Comparison of ENCODE assay signal across 8 cellular contexts in genomic region chr1:18921506-18922251, GRCh38. TPM values are rescaled to one million over a fixed set of nuclear protein-coding genes. Genes with fewer than 3 reads are reported as not detected.
DNase-seq lines count a peak whose midpoint lies in the region; ATAC-seq and TF ChIP-seq lines count a peak whose summit lies in the region.

No MANE protein-coding gene starts in this region.

- H3K4me1 ChIP-seq in ascending aorta (peaks cover 36 to 42% of the 10 kb centered on the region in 2 donors), right cardiac atrium (ENCODE audit: control insufficient read depth, insufficient read depth, low read length) (peaks cover 24% of the 10 kb centered on the region)

- H3K9me3 ChIP-seq in ascending aorta, result no peaks in the 10 kb centered on the region
- no peaks in the 10 kb centered on the region for H3K9me3 ChIP-seq in right cardiac atrium (ENCODE audit: control insufficient read depth, low read length)

- peak; percentile 5 for TF ChIP-seq CTCF in GM10266 (IDR thresholded peaks at IDR 0.05; ENCODE audit: control insufficient read depth, insufficient read depth, low read depth, missing control alignments)
- TF ChIP-seq CTCF in ascending aorta (IDR thresholded peaks at IDR 0.05), result peak in 2 of 3 experiments; percentile 2 to 41

- H3K27me3 ChIP-seq in ascending aorta (no peaks in the 10 kb centered on the region), right cardiac atrium (ENCODE audit: control insufficient read depth, insufficient read depth) (no peaks in the 10 kb centered on the region)

- intact Hi-C loops in ascending aorta (cut with DNase I) (loop anchor here (1.0 to 10.0 kb wide), 5 partner anchors 29 to 393 kb away; partner anchors contain the start of genes AKR7A2, IFFO2 and SLC66A1), right cardiac atrium (cut with DNase I) (no loop called here)

- H3K27ac ChIP-seq in ascending aorta, result peak overlapping the region; percentile 95 to 97
- peak overlapping the region; percentile 95 for H3K27ac ChIP-seq in right cardiac atrium (ENCODE audit: low read length)
- peak overlapping the region in 19 of 21 experiments; percentile 17 to 86 (median 71) for H3K27ac ChIP-seq in skin epidermis

- 58% methylated on average over 17 of the region's 17 CpGs for WGBS in right cardiac atrium

- H3K36me3 ChIP-seq in ascending aorta, result peaks cover 30 to 38% of the 10 kb centered on the region in 2 donors

- ATAC-seq in right cardiac atrium (peak; percentile 1 to 49), GM19455 (IDR thresholded peaks at IDR 0.05; ENCODE audit: unreplicated experiment) (no peak)

- H3K4me3 ChIP-seq in ascending aorta (peak overlapping the region; percentile 26 to 43), right cardiac atrium (ENCODE audit: low read length) (no peak overlapping the region), skin epidermis (no peak overlapping the region)

- no peak for DNase-seq in GM10266 (ENCODE audit: extremely low spot score)
- no peak for DNase-seq in ascending aorta (ENCODE audit: low spot score in 2 of 2)
- DNase-seq in right cardiac atrium, result peak in 1 of 3 donors; percentile 39
- no peak for DNase-seq in SHP77 treated with DMSO at 0.1 percent for 48 hours (lab: John Stamatoyannopoulos, UW)
- DNase-seq in HPDE6-E6E7 (ENCODE audit: extremely low spot score), result no peak
- DNase-seq in NCI-H510A (lab: John Stamatoyannopoulos, UW), result no peak

RNA-seq across cellular contexts. Expression of gene ALDH4A1, which starts 19.3 kb away (rescaled TPM):
- total RNA-seq in ascending aorta, result 16.6 TPM
- total RNA-seq in right cardiac atrium, result 10 to 100 TPM; 22.2 to 35.5 (median 27.1) TPM
- polyA plus RNA-seq in right cardiac atrium, result 23.6 TPM

RNA-seq across cellular contexts. Expression of gene IFFO2, which starts 34.8 kb away (rescaled TPM):
- total RNA-seq in ascending aorta (131 TPM), right cardiac atrium (10 to 100 TPM in 1 of 4 donors, 1 to 10 TPM in 3; 6.7 to 12.7 (median 8.1) TPM)
- polyA plus RNA-seq in right cardiac atrium, result 5.0 TPM

Comparison
In these comparisons a context has a peak if more than half of its experiments do, and no peak if none do; other contexts are left out.
1. H3K4me3 ChIP-seq: peak in ascending aorta (2 of 2); none in right cardiac atrium (single experiment) and skin epidermis (0 of 7).
2. Peak in every context shown above with its lines, with median percentiles within 50 percentile points of each other: H3K27ac ChIP-seq.